8 cellular contexts compared by ENCODE assay signal in the genomic region with DNA sequence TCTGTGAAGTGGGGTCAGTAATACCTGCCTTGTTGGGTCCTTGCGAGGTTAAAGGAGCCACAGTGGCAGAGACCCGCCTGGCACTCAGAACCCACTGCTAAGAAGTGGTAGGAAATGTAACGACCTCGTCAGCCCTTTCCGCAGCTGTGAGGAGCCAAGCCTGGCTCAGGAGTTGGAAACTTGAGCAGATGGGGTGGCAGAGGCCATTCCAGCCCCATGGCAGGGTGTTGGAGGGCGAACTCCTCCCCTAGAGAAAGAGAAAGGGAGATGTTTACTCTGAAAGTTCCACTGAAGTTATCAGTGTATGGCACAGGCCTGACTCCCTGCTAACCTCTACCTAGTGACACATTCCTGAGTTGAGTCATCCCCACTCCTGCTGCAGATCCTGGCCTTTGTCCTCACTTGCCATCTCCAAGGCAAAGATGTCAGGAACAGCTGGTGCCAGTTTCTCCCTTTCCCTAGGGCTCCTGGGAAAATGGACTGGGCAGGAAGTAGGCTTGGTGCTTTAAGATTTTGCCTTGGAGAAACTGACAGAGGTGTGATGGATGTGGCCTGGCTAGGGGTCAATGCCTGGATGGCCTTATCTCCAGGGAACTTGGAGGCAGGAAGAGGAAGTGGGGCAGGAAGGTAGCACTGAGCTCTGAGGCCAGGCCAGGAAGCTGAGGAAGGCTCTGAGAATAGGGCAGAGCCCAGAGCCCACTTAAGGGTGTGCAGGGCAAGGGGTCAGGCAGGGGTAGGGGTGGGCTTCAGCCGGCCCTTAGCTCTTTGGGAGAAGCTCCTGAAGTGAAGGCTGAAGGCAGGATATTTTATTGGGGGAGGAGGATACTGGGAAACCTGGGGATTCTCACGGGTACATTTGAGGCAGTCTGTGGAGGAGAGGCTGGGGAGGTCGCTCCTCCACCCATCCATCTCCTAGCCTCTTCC. TPM values are rescaled to one million over a fixed set of nuclear protein-coding genes. Genes with fewer than 3 reads are reported as not detected.
A peak's percentile ranks its signal among the peaks of the same experiment; 100 is the strongest.
DNase-seq lines count a peak whose midpoint lies in the region; ATAC-seq, FAIRE-seq and TF ChIP-seq lines count a peak whose summit lies in the region.

No MANE protein-coding gene starts in this region.

- peak overlapping the region; percentile 82 for H2AFZ ChIP-seq in astrocyte (ENCODE audit: low read depth, low read length)

- H3K4me3 ChIP-seq in astrocyte (ENCODE audit: insufficient read depth, low read depth, low read length) (peak overlapping the region; percentile 55), iPS-18c (ENCODE audit: insufficient read depth, low read depth, low read length) (peak overlapping the region; percentile 40; the same call in 1 of the 2 replicates)

- H3K27me3 Mint-ChIP-seq in astrocyte (ENCODE audit: low read depth, unreplicated experiment) = peaks cover 7% of the 10 kb centered on the region

- FAIRE-seq in astrocyte (lab: Jason Lieb, UNC) = no peak

- H3K27ac ChIP-seq in astrocyte (ENCODE audit: low read depth, low read length) = peak overlapping the region; percentile 64

- H3K79me2 ChIP-seq in astrocyte (ENCODE audit: insufficient read depth, low read length) = peaks cover 2% of the 10 kb centered on the region

- ATAC-seq in GM21381 (IDR thresholded peaks at IDR 0.05; ENCODE audit: unreplicated experiment) = peak; percentile 27

- peak overlapping the region; percentile 55 for H3K4me3 Mint-ChIP-seq in astrocyte (ENCODE audit: unreplicated experiment)

- in situ Hi-C loops in Caki2 (cut with HindIII; ENCODE audit: low pct_unique_long_range_greater_than_20kb, low sequenced_read_pairs) = no loop called here

- peaks cover 36% of the 10 kb centered on the region for H3K4me1 Mint-ChIP-seq in astrocyte (ENCODE audit: low read depth, unreplicated experiment)

- DNase-seq in Caki2 (ENCODE audit: low read depth) = peak; percentile 82
- peak; percentile 95 for DNase-seq in M059J (ENCODE audit: low read depth)
- peak; percentile 58 for DNase-seq in astrocyte (ENCODE audit: low read depth)
- peak; percentile 44 for DNase-seq in stimulated activated CD8-positive, alpha-beta memory T cell treated with anti-CD3 and anti-CD28 coated beads, Interleukin-4, amount 100 ng/mL, for 48 hours
- no peak for DNase-seq in SHP77 (lab: John Stamatoyannopoulos, UW)
- DNase-seq in NCI-H1417 treated with DMSO at 0.1 percent for 48 hours (lab: John Stamatoyannopoulos, UW) = no peak

- H3K36me3 Mint-ChIP-seq in astrocyte (ENCODE audit: low read depth, unreplicated experiment) = peaks cover 7% of the 10 kb centered on the region

- H3K4me2 ChIP-seq in astrocyte (ENCODE audit: low read length) = peak overlapping the region; percentile 92

- H4K20me1 ChIP-seq in astrocyte (ENCODE audit: insufficient read depth, low read length) = no peaks in the 10 kb centered on the region

- no peaks in the 10 kb centered on the region for H3K27me3 ChIP-seq in astrocyte (ENCODE audit: insufficient read depth, low read length)

- H3K36me3 ChIP-seq in astrocyte (ENCODE audit: insufficient read depth, low read length) = no peaks in the 10 kb centered on the region

- H3K4me1 ChIP-seq in astrocyte (ENCODE audit: insufficient read depth, low read length) = peaks cover 22% of the 10 kb centered on the region

- peak overlapping the region; percentile 21 for H3K27ac Mint-ChIP-seq in astrocyte (ENCODE audit: unreplicated experiment)

- peak overlapping the region; percentile 75 for H3K9ac ChIP-seq in astrocyte (ENCODE audit: low read length)

- TF ChIP-seq CTCF in astrocyte (IDR thresholded peaks at IDR 0.05; ENCODE audit: insufficient read depth, low read depth, low read length) = no peak

- H3K9me3 ChIP-seq in astrocyte (ENCODE audit: insufficient read depth, low read depth, low read length) = no peaks in the 10 kb centered on the region
- H3K9me3 ChIP-seq in iPS-18c (ENCODE audit: control insufficient read depth, insufficient read depth, low read length) = no peaks in the 10 kb centered on the region

- no peaks in the 10 kb centered on the region for H3K9me3 Mint-ChIP-seq in astrocyte (ENCODE audit: unreplicated experiment)

RNA-seq across cellular contexts. Expression of a gene that starts 0.9 kb away (rescaled TPM):
- not detected in 2 replicates for total RNA-seq in Caki2 (2014; rRNA removed; shearing (Covaris generic); ENCODE audit: low replicate concordance)
- 15.1 and 22.3 TPM in 2 replicates for total RNA-seq in M059J (2014; rRNA removed; shearing (Covaris generic))
- total RNA-seq in astrocyte = 17.1 and 17.6 TPM in 2 replicates

RNA-seq across cellular contexts. Expression of a gene that starts 7.7 kb away (rescaled TPM):
- total RNA-seq in Caki2 (2014; rRNA removed; shearing (Covaris generic); ENCODE audit: low replicate concordance) = 2.0 and 3.4 TPM in 2 replicates
- total RNA-seq in M059J (2014; rRNA removed; shearing (Covaris generic)) = 0.27 TPM in 1 of 2 replicates, not detected in the other
- total RNA-seq in astrocyte = 30.6 and 35.3 TPM in 2 replicates

RNA-seq across cellular contexts. Expression of a gene that starts 10.4 kb away (rescaled TPM):
- total RNA-seq in Caki2 (2014; rRNA removed; shearing (Covaris generic); ENCODE audit: low replicate concordance) = 166 and 213 TPM in 2 replicates
- 332 and 413 TPM in 2 replicates for total RNA-seq in M059J (2014; rRNA removed; shearing (Covaris generic))
- total RNA-seq in astrocyte = 155 and 176 TPM in 2 replicates

RNA-seq across cellular contexts. Expression of a gene that starts 17.4 kb away (rescaled TPM):
- 3.9 and 8.2 TPM in 2 replicates for total RNA-seq in Caki2 (2014; rRNA removed; shearing (Covaris generic); ENCODE audit: low replicate concordance)
- 2.3 and 3.6 TPM in 2 replicates for total RNA-seq in M059J (2014; rRNA removed; shearing (Covaris generic))
- 20.4 and 22.2 TPM in 2 replicates for total RNA-seq in astrocyte

RNA-seq across cellular contexts. Expression of a gene that starts 23.8 kb away (rescaled TPM):
- total RNA-seq in Caki2 (2014; rRNA removed; shearing (Covaris generic); ENCODE audit: low replicate concordance) = 61.5 and 69.2 TPM in 2 replicates
- total RNA-seq in M059J (2014; rRNA removed; shearing (Covaris generic)) = 21.2 and 56.2 TPM in 2 replicates
- 79.0 and 94.6 TPM in 2 replicates for total RNA-seq in astrocyte

Comparison
In these comparisons a context has a peak if more than half of its experiments do, and no peak if none do; other contexts are left out.
1. DNase-seq: peak in Caki2 (single experiment), M059J (single experiment), astrocyte (single experiment) and stimulated activated CD8-positive, alpha-beta memory T cell treated with anti-CD3 and anti-CD28 coated beads, Interleukin-4, amount 100 ng/mL, for 48 hours (single experiment); none in SHP77 (0 of 2) and NCI-H1417 treated with DMSO at 0.1 percent for 48 hours (single experiment).
2. RNA of a gene that starts 0.9 kb away (total RNA-seq): 17.1 to 17.6 TPM in astrocyte and 15.1 to 22.3 TPM in M059J; not detected in Caki2; every median in the first group is over 10 times any median in the second.